ENCODE assay signal across 1 cellular context in genomic region chr2:190534310-190535118, GRCh38.
TF ChIP-seq lines count a peak whose summit lies in the region.

TSS of gene NEMP2 (minus strand) at chr2:190534722. CDS start at chr2:190534655, 67 bp downstream.

TF ChIP-seq in HepG2, 621 proteins besides CTCF, POLR2A, EP300 and RAD21 (continued from another document and continues in another):
- TF ChIP-seq TRIM22 (IDR thresholded peaks at IDR 0.05), result no peak
- TF ChIP-seq DR1 (CRISPR knock-in tag; IDR thresholded peaks at IDR 0.05), result no peak; the same call in 1 of the 2 replicates
- TF ChIP-seq ZNF276 (CRISPR knock-in tag; IDR thresholded peaks at IDR 0.05; ENCODE audit: low read depth), result peak; percentile 99
- TF ChIP-seq NR1H2 (CRISPR knock-in tag; IDR thresholded peaks at IDR 0.05; ENCODE audit: borderline replicate concordance, low read depth), result no peak
- peak; percentile 92 for TF ChIP-seq ZNF501 (CRISPR knock-in tag; IDR thresholded peaks at IDR 0.05)
- no peak for TF ChIP-seq TCF12 (IDR thresholded peaks at IDR 0.05)
- TF ChIP-seq TCF12 (CRISPR knock-in tag; IDR thresholded peaks at IDR 0.05), result peak; percentile 96
- no peak for TF ChIP-seq NFE2L1 (CRISPR knock-in tag; IDR thresholded peaks at IDR 0.05; ENCODE audit: borderline replicate concordance)
- peak; percentile 88; the same call in 1 of the 2 replicates for TF ChIP-seq ZNF484 (CRISPR knock-in tag; IDR thresholded peaks at IDR 0.05; ENCODE audit: borderline replicate concordance, low read depth)
- peak; percentile 77 for TF ChIP-seq ARID5B (CRISPR knock-in tag; IDR thresholded peaks at IDR 0.05)
- TF ChIP-seq HOXA3 (CRISPR knock-in tag; IDR thresholded peaks at IDR 0.05), result peak; percentile 93
- TF ChIP-seq ZNF660 (CRISPR knock-in tag; IDR thresholded peaks at IDR 0.05; ENCODE audit: borderline replicate concordance, low read depth), result no peak
- TF ChIP-seq ZNF724P (CRISPR knock-in tag; IDR thresholded peaks at IDR 0.05; ENCODE audit: borderline replicate concordance), result peak; percentile 97
- TF ChIP-seq ZNF143 (CRISPR knock-in tag; IDR thresholded peaks at IDR 0.05), result 0 out of 2 replicates have a peak, but pooled peaks have one; percentile 23
- TF ChIP-seq MAX (IDR thresholded peaks at IDR 0.05), result peak; percentile 93
- TF ChIP-seq POLR2G (IDR thresholded peaks at IDR 0.05; ENCODE audit: low read depth, low read length), result peak; percentile 95
- TF ChIP-seq DMAP1 (CRISPR knock-in tag; IDR thresholded peaks at IDR 0.05), result peak; percentile 91
- peak; percentile 87 for TF ChIP-seq REPIN1 (CRISPR knock-in tag; IDR thresholded peaks at IDR 0.05; ENCODE audit: borderline replicate concordance, low read depth)
- TF ChIP-seq ZNF790 (CRISPR knock-in tag; IDR thresholded peaks at IDR 0.05; ENCODE audit: borderline replicate concordance), result peak; percentile 96; the same call in 1 of the 2 replicates
- no peak for TF ChIP-seq ZNF224 (CRISPR knock-in tag; IDR thresholded peaks at IDR 0.05)
- peak; percentile 78 for TF ChIP-seq ZSCAN9 (CRISPR knock-in tag; IDR thresholded peaks at IDR 0.05; ENCODE audit: borderline replicate concordance)
- no peak; the same call in 1 of the 2 replicates for TF ChIP-seq TOPORS (CRISPR knock-in tag; IDR thresholded peaks at IDR 0.05)
- TF ChIP-seq KMT2A (CRISPR knock-in tag; IDR thresholded peaks at IDR 0.05), result peak; percentile 95; the same call in 1 of the 2 replicates
- TF ChIP-seq KIAA2018 (CRISPR knock-in tag; IDR thresholded peaks at IDR 0.05; ENCODE audit: borderline replicate concordance), result no peak; the same call in 1 of the 2 replicates
- TF ChIP-seq ZNF329 (CRISPR knock-in tag; IDR thresholded peaks at IDR 0.05; ENCODE audit: low read depth), result peak; percentile 92
- peak; percentile 95; the same call in 1 of the 2 replicates for TF ChIP-seq ZNF879 (CRISPR knock-in tag; IDR thresholded peaks at IDR 0.05)
- no peak; the same call in 1 of the 2 replicates for TF ChIP-seq THAP9 (CRISPR knock-in tag; IDR thresholded peaks at IDR 0.05; ENCODE audit: borderline replicate concordance)
- no peak for TF ChIP-seq TRAFD1 (CRISPR knock-in tag; IDR thresholded peaks at IDR 0.05; ENCODE audit: borderline replicate concordance)
- peak in 1 of 2 experiments; percentile 87; a peak in 1 of 4 replicates for TF ChIP-seq ATF4 (CRISPR knock-in tag; IDR thresholded peaks at IDR 0.05)
- no peak for TF ChIP-seq ZNF367 (CRISPR knock-in tag; IDR thresholded peaks at IDR 0.05; ENCODE audit: borderline replicate concordance)
